In genomic region chr12:54368709-54369596, GRCh38 we compare ENCODE assay signal across 8 cellular contexts. TPM values are rescaled to one million over a fixed set of nuclear protein-coding genes. Genes with fewer than 3 reads are reported as not detected.
DNase-seq lines count a peak whose midpoint lies in the region; ATAC-seq and TF ChIP-seq lines count a peak whose summit lies in the region.

No MANE protein-coding gene starts in this region.

- ATAC-seq in GM18519 (IDR thresholded peaks at IDR 0.05; ENCODE audit: low FRiP score, unreplicated experiment) (peak; percentile 62), HG03196 (IDR thresholded peaks at IDR 0.05; ENCODE audit: unreplicated experiment) (peak; percentile 58), left lobe of liver (peak; percentile 84)

- H3K4me1 ChIP-seq in A673 (ENCODE audit: insufficient read depth, low read length, poor library complexity, severe bottlenecking): peaks cover 43% of the 10 kb centered on the region

- intact Hi-C loops in A673 (cut with micrococcal nuclease; ENCODE audit: unreplicated experiment): loop anchor here (1.0 to 2.0 kb wide), 3 partner anchors 32 to 149 kb away; no protein-coding TSS in a partner anchor

- H3K27me3 ChIP-seq in A673 (replicated peaks; ENCODE audit: insufficient read depth, low read depth, low read length, poor library complexity): no peaks in the 10 kb centered on the region

- H3K9me3 ChIP-seq in A673 (ENCODE audit: low read depth, low read length, poor library complexity, severe bottlenecking): no peaks in the 10 kb centered on the region

- H3K9me3 Mint-ChIP-seq in chondrocyte (ENCODE audit: low read depth): no peaks in the 10 kb centered on the region

- TF ChIP-seq CTCF in A673 (conservative IDR thresholded peaks at IDR 0.05; ENCODE audit: low read depth, low read length): peak; percentile 96
- TF ChIP-seq CTCF in chondrocyte (IDR thresholded peaks at IDR 0.05): peak; percentile 91

- H3K27me3 Mint-ChIP-seq in chondrocyte (ENCODE audit: low read depth): no peaks in the 10 kb centered on the region

- BruUV-seq in A673 (replicated peaks; lab: Mats Ljungman, UMichigan): TSS peak; percentile 68

- peak overlapping the region; percentile 54 for H3K4me3 Mint-ChIP-seq in chondrocyte (ENCODE audit: unreplicated experiment)

- DNase-seq in A673 (ENCODE audit: low spot score) (peak; percentile 94), NCI-H446 (lab: John Stamatoyannopoulos, UW) (peak; percentile 58 to 87), chondrocyte (ENCODE audit: low spot score) (no peak), left lobe of liver (ENCODE audit: low spot score) (peak; percentile 78)
- peak; percentile 87 to 96 for DNase-seq in activated CD4-positive, alpha-beta T cell treated with anti-CD3 and anti-CD28 coated beads for 24 hours (ENCODE audit: low read depth in 2 of 2)
- DNase-seq in stimulated activated CD4-positive, alpha-beta T cell treated with anti-CD3 and anti-CD28 coated beads, Interleukin-2, amount 100 ng/mL, for 24 hours: peak; percentile 94 to 95

- H3K4me1 Mint-ChIP-seq in chondrocyte (ENCODE audit: low read depth): peaks cover 53% of the 10 kb centered on the region

- CTCF ChIA-PET in A673 (lab: Charles Lee): interaction anchor here (0.6 to 1.6 kb wide), 10 partner anchors 10 to 177 kb away, joined by 3 to 18 read pairs (median 3); no protein-coding TSS in a partner anchor

- H3K36me3 ChIP-seq in A673 (ENCODE audit: insufficient read depth, low read length, poor library complexity, severe bottlenecking): no peaks in the 10 kb centered on the region

- POLR2A ChIA-PET in A673 (lab: Charles Lee; ENCODE audit: low non-redundant PET): interaction anchor here (0.5 to 0.7 kb wide), 3 partner anchors 10 to 88 kb away, joined by 3 to 4 read pairs (median 3); no protein-coding TSS in a partner anchor

- H3K27ac Mint-ChIP-seq in chondrocyte (ENCODE audit: unreplicated experiment): peak overlapping the region; percentile 59

- no peaks in the 10 kb centered on the region for H3K36me3 Mint-ChIP-seq in chondrocyte (ENCODE audit: low read depth)

- peak overlapping the region; percentile 50 for H3K4me3 ChIP-seq in A673 (ENCODE audit: low read depth, low read length, poor library complexity, severe bottlenecking)

- peak overlapping the region; percentile 36 for H3K27ac ChIP-seq in A673 (ENCODE audit: low read depth, low read length, poor library complexity, severe bottlenecking)

RNA-seq across cellular contexts. Expression of gene GPR84, which starts 4.7 kb away (rescaled TPM):
- total RNA-seq in A673 (2021) (not detected in 2 replicates), chondrocyte (not detected in 3 replicates), left lobe of liver (not detected)

RNA-seq across cellular contexts. Expression of gene ZNF385A, which starts 15.6 kb away (rescaled TPM):
- 17.5 and 26.8 TPM in 2 replicates for total RNA-seq in A673 (2021)
- total RNA-seq in chondrocyte: 5.5 to 6.8 TPM (median 6.4 TPM) in 3 replicates
- total RNA-seq in left lobe of liver: 3.3 TPM

RNA-seq across cellular contexts. Expression of gene COPZ1, which starts 44.0 kb away (rescaled TPM):
- total RNA-seq in A673 (2021): 169 and 187 TPM in 2 replicates
- 101 to 119 TPM (median 108 TPM) in 3 replicates for total RNA-seq in chondrocyte
- 71.7 TPM for total RNA-seq in left lobe of liver

RNA-seq across cellular contexts. Expression of gene ITGA5, which starts 50.1 kb away (rescaled TPM):
- total RNA-seq in A673 (2021) (96.8 and 108 TPM in 2 replicates), chondrocyte (121 to 160 TPM (median 152 TPM) in 3 replicates), left lobe of liver (29.2 TPM)
